In genomic region chr4:74742191-74742590, GRCh38 we compare ENCODE assay signal across 8 cellular contexts. TPM values are rescaled to one million over a fixed set of nuclear protein-coding genes. Genes with fewer than 3 reads are reported as not detected.
"Had no signal": no experiment of that assay in that cellular context is flagged by ENCODE, and none has a peak within 500 bp of the region (broad histone marks: within the 10 kb centered on the region; RNA-seq: fewer than 3 reads in every experiment).

No MANE protein-coding gene starts in this region.

- H3K4me2 ChIP-seq: GM23338 had no signal

- H2AFZ ChIP-seq: GM23338 had no signal

- ATAC-seq: GM23338, HepG2 had no signal

- H3K27ac ChIP-seq: HL-60 had no signal

- H3K4me3 ChIP-seq: GM23338 had no signal

- DNase-seq: H9, HCEC 1CT, KBM-7 had no signal

RNA-seq across cellular contexts. Expression of gene BTC, which starts 52.1 kb away (rescaled TPM):
- total RNA-seq: H1, H9, HepG2 had no signal
- polyA plus RNA-seq: HepG2, IgD-negative memory B cell had no signal
